ENCODE assay signal across 13 cellular contexts in genomic region chr3:170077406-170077805, GRCh38. TPM values are rescaled to one million over a fixed set of nuclear protein-coding genes. Genes with fewer than 3 reads are reported as not detected.
"Had no signal": no experiment of that assay in that cellular context is flagged by ENCODE, and none has a peak within 500 bp of the region (broad histone marks: within the 10 kb centered on the region; RNA-seq: fewer than 3 reads in every experiment).

No MANE protein-coding gene starts in this region.

- DNase-seq: activated CD4-positive, alpha-beta T cell treated with anti-CD3 and anti-CD28 coated beads for 36 hours; activated CD8-positive, alpha-beta memory T cell treated with anti-CD3 and anti-CD28 coated beads, Interleukin-2, amount 50 U/mL, for 4 hours; activated CD8-positive, alpha-beta T cell treated with anti-CD3 and anti-CD28 coated beads for 36 hours; activated naive CD8-positive, alpha-beta T cell treated with anti-CD3 and anti-CD28 coated beads, Interleukin-2, amount 50 U/mL, for 24 hours; effector CD8-positive, alpha-beta T cell; heart right ventricle; islet precursor cell; naive thymus-derived CD4-positive, alpha-beta T cell; stimulated activated CD4-positive, alpha-beta T cell treated with anti-CD3 and anti-CD28 coated beads, Interleukin-4, amount 100 ng/mL, for 1 hour; stimulated activated naive CD8-positive, alpha-beta T cell treated with anti-CD3 and anti-CD28 coated beads, Interleukin-15, amount 100 ng/mL, for 72 hours; testis had no signal

- H3K27me3 ChIP-seq: cardiac muscle cell, heart right ventricle, testis had no signal

- ATAC-seq: activated CD8-positive, alpha-beta T cell treated with anti-CD3 and anti-CD28 coated beads for 36 hours; heart right ventricle; naive thymus-derived CD4-positive, alpha-beta T cell; stimulated activated naive CD8-positive, alpha-beta T cell treated with anti-CD3 and anti-CD28 coated beads, Interleukin-15, amount 100 ng/mL, for 72 hours had no signal

- H3K4me1 ChIP-seq: prostate gland had no signal

- H3K4me3 ChIP-seq: cardiac muscle cell, heart right ventricle, prostate gland, testis had no signal

- H3K27ac ChIP-seq: cardiac muscle cell, heart right ventricle, prostate gland, testis had no signal

- H3K36me3 ChIP-seq: cardiac muscle cell, prostate gland had no signal

- H3K9me3 ChIP-seq: heart right ventricle, prostate gland, testis had no signal

- H3K27me3 Mint-ChIP-seq: activated CD4-positive, alpha-beta T cell treated with anti-CD3 and anti-CD28 coated beads for 36 hours; activated CD8-positive, alpha-beta T cell treated with anti-CD3 and anti-CD28 coated beads for 36 hours; activated naive CD8-positive, alpha-beta T cell treated with anti-CD3 and anti-CD28 coated beads, Interleukin-2, amount 50 U/mL, for 24 hours; naive thymus-derived CD4-positive, alpha-beta T cell; stimulated activated naive CD8-positive, alpha-beta T cell treated with anti-CD3 and anti-CD28 coated beads, Interleukin-15, amount 100 ng/mL, for 72 hours had no signal

- H3K27ac Mint-ChIP-seq: activated CD4-positive, alpha-beta T cell treated with anti-CD3 and anti-CD28 coated beads for 36 hours; activated CD8-positive, alpha-beta T cell treated with anti-CD3 and anti-CD28 coated beads for 36 hours; activated naive CD8-positive, alpha-beta T cell treated with anti-CD3 and anti-CD28 coated beads, Interleukin-2, amount 50 U/mL, for 24 hours; stimulated activated naive CD8-positive, alpha-beta T cell treated with anti-CD3 and anti-CD28 coated beads, Interleukin-15, amount 100 ng/mL, for 72 hours had no signal

- H3K4me3 Mint-ChIP-seq: activated CD4-positive, alpha-beta T cell treated with anti-CD3 and anti-CD28 coated beads for 36 hours; activated CD8-positive, alpha-beta T cell treated with anti-CD3 and anti-CD28 coated beads for 36 hours; activated naive CD8-positive, alpha-beta T cell treated with anti-CD3 and anti-CD28 coated beads, Interleukin-2, amount 50 U/mL, for 24 hours; naive thymus-derived CD4-positive, alpha-beta T cell; stimulated activated naive CD8-positive, alpha-beta T cell treated with anti-CD3 and anti-CD28 coated beads, Interleukin-15, amount 100 ng/mL, for 72 hours had no signal

RNA-seq across cellular contexts. Expression of gene GPR160, which starts 39.6 kb away (rescaled TPM):
- total RNA-seq: cardiac muscle cell had no signal
